In the genomic region with DNA sequence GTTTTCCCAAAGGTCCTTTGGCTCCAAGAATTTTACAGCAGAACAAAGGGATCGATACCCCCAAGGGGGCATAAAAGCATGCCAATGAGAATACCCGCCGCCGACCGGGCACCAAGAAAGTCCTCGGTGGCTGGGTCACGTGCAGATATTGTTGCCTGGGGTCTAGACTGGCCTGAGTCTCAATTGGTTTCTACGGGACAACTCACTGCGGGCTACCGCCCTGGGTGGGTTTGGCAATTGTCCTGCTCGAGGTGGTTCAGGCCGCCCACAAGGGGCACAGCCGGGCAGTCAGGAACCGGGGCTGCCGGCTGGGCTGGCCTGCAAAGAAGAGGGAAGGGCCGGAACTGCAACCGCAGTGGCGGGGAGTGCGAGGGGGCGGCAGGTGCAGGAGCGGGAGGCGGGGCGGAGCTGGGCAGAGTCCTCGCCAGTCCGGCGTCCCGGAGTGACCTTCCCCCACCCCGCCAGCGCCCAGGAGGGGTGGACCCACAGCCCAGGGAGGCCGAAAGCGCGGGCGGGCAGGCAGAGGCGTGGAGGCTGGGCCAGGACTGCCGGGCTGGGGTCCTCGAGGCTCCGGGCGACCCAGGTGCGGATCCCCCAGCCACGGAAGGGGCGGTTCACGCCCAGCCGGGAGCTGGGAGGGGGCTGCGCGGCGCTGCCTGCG, we compare ENCODE assay signal across 8 cellular contexts. TPM values are rescaled to one million over a fixed set of nuclear protein-coding genes. Genes with fewer than 3 reads are reported as not detected.
DNase-seq lines count a peak whose midpoint lies in the region; ATAC-seq and TF ChIP-seq lines count a peak whose summit lies in the region.

No MANE protein-coding gene starts in this region.

- TF ChIP-seq POLR2A in breast epithelium (IDR thresholded peaks at IDR 0.05) = no peak

- H3K4me1 ChIP-seq in SJSA1 (replicated peaks) (peaks cover 51% of the 10 kb centered on the region), breast epithelium (peaks cover 0 to 15% of the 10 kb centered on the region in 2 donors)

- H3K27ac ChIP-seq in SJSA1 = peak overlapping the region; percentile 64; the same call in 1 of the 2 replicates
- peak overlapping the region; percentile 90 to 91 for H3K27ac ChIP-seq in breast epithelium
- H3K27ac ChIP-seq in skin epidermis = peak overlapping the region in 19 of 21 experiments; percentile 57 to 89 (median 81)

- peak in 1 of 3 donors; percentile 33 for TF ChIP-seq CTCF in breast epithelium (IDR thresholded peaks at IDR 0.05)

- DNase-seq in NCI-H1436 (lab: John Stamatoyannopoulos, UW) (peak; percentile 51), NCI-H1436 treated with DMSO at 0.1 percent for 48 hours (lab: John Stamatoyannopoulos, UW) (no peak), HuH-7.5 (ENCODE audit: low spot score) (peak; percentile 78), SJSA1 (ENCODE audit: low read depth in 1 of 2, low spot score in 2 of 2) (peak; percentile 57 to 72), breast epithelium (ENCODE audit: low spot score in 2 of 2) (peak; percentile 80 to 84), islet precursor cell (peak; percentile 91)

- H3K9me3 ChIP-seq in SJSA1 (replicated peaks) = no peaks in the 10 kb centered on the region
- H3K9me3 ChIP-seq in breast epithelium = no peaks in the 10 kb centered on the region

- H3K27me3 ChIP-seq in SJSA1 (replicated peaks) (no peaks in the 10 kb centered on the region; the same call in 1 of the 2 replicates), breast epithelium (no peaks in the 10 kb centered on the region)

- peak; percentile 35 for ATAC-seq in GM21576 (IDR thresholded peaks at IDR 0.05; ENCODE audit: unreplicated experiment)

- H3K36me3 ChIP-seq in SJSA1 (peaks cover 17% of the 10 kb centered on the region), breast epithelium (no peaks in the 10 kb centered on the region)

- peak overlapping the region; percentile 93 for H3K4me3 ChIP-seq in SJSA1
- H3K4me3 ChIP-seq in breast epithelium = peak overlapping the region; percentile 73 to 90 (median 78)
- H3K4me3 ChIP-seq in skin epidermis = peak overlapping the region; percentile 69 to 92 (median 78)

- intact Hi-C loops in breast epithelium (cut with DNase I; ENCODE audit: low total_unique reads) = no loop called here

RNA-seq across cellular contexts. Expression of a gene that starts 0.9 kb away (rescaled TPM):
- total RNA-seq in SJSA1 (2014; rRNA removed; shearing (Covaris generic)) = 23.0 and 23.3 TPM in 2 replicates
- 100 to 1,000 TPM in 1 of 3 donors, 10 to 100 TPM in 2; 21.8 to 173 (median 46.9) TPM for total RNA-seq in breast epithelium
